9 cellular contexts compared by ENCODE assay signal in the genomic region with DNA sequence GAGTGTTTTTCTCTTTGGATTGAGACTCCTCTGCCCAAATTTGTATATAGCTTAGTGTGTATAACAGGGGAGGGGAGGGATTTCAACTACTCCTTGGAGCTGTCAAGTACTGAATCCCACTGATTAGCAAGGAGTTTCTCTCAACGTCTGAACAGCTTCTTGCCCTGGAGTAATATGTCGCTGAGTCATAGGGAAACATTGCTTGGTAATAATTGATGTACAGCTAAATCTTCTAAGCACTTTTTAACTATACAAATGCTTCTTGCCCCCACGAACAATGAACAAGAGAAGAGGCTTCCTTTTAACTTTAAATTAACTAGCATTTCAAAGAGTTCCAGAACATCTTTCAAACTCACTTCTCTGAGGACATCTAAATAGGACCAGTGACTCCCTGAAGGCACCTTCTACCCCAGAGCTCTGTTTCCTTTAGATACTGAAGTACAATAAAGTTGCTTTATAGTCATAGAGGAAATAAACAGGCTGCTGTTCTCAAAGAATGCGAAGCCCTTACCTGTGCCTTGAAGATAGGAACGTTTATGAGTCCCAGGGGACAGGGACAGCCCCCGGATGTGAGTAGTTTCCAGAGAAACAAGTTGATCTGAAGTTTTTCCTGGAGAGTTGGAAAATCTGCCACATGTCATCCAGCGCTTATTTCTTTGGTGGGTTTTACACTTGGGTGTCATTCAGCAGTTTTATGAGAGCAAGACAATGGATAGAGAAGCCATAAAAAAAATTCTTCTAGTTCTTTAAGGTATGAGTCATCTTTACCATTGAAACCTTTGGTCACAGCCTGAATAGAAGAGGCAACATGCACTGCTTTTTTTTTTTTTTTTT.
DNase-seq lines count a peak whose midpoint lies in the region; ATAC-seq, FAIRE-seq and TF ChIP-seq lines count a peak whose summit lies in the region.
"Had no signal": no experiment of that assay in that cellular context is flagged by ENCODE, and none has a peak within 500 bp of the region (broad histone marks: within the 10 kb centered on the region; RNA-seq: fewer than 3 reads in every experiment).

No MANE protein-coding gene starts in this region.

- DNase-seq in HK-2 (ENCODE audit: unreplicated experiment) (peak; percentile 61), GM12878 (ENCODE audit: low read depth, low spot score) (no peak), myocyte (ENCODE audit: low read depth) (peak; percentile 31), ecto neural progenitor cell (ENCODE audit: low spot score) (no peak), NCI-H1105 (lab: John Stamatoyannopoulos, UW) (no peak)
- DNase-seq in central memory CD4-positive, alpha-beta T cell = no peak
- DNase-seq: RPMI8226 had no signal

- H3K4me3 ChIP-seq in GM12878 = no peak overlapping the region

- TF ChIP-seq CTCF in GM12878 (IDR thresholded peaks at IDR 0.05 in 2 of 3, conservative IDR thresholded peaks at IDR 0.05 in 1 of 3; ENCODE audit: control insufficient read depth in 2 of 3, extremely low read depth in 1 of 3, insufficient read depth in 1 of 3, low read depth in 3 of 3, low read length in 3 of 3) = no peak

- in situ Hi-C loops in GM12878 (cut with MboI) = no loop called here

- H3K4me2 ChIP-seq in GM12878 (ENCODE audit: control insufficient read depth, insufficient read depth) = no peak overlapping the region

- no peak overlapping the region for H3K27ac ChIP-seq in GM12878 (ENCODE audit: control insufficient read depth, insufficient read depth)

- intact Hi-C loops in GM12878 (cut with micrococcal nuclease; ENCODE audit: unreplicated experiment) = loop anchor here (1.0 to 10.0 kb wide), 4 partner anchors 48 to 1020 kb away; a partner anchor contains a TSS

- no peak for TF ChIP-seq RAD21 in GM12878 (IDR thresholded peaks at IDR 0.05; ENCODE audit: insufficient read depth, low read depth, low read length)

- H3K9ac ChIP-seq in GM12878 (ENCODE audit: control insufficient read depth, insufficient read depth, low read length) = no peak overlapping the region

- no peak for TF ChIP-seq POLR2A in GM12878 (IDR thresholded peaks at IDR 0.05; ENCODE audit: low read depth, low read length)

- ATAC-seq in GM18867 (IDR thresholded peaks at IDR 0.05; ENCODE audit: unreplicated experiment) (peak; percentile 45), GM12878 (peak; percentile 66), GM21390 (IDR thresholded peaks at IDR 0.05; ENCODE audit: unreplicated experiment) (no peak)

- SMC1A ChIA-PET in GM12878 (lab: Charles Lee; ENCODE audit: uncharacterized antibody, unreplicated experiment) = interaction anchor here (0.6 to 6.9 kb wide), 14 partner anchors 8 to 1020 kb away, joined by 3 to 48 read pairs (median 4); a partner anchor contains a TSS

- POLR2A ChIA-PET in GM12878 (lab: Charles Lee) = interaction anchor here (0.9 to 1.2 kb wide), 3 partner anchors 28 to 195 kb away, joined by 3 to 5 read pairs (median 4); no protein-coding TSS in a partner anchor

- WGBS in GM12878 (ENCODE audit: insufficient coverage, insufficient replicate concordance, low lambda C conversion rate, missing lambda C conversion rate) = 18% methylated on average over 7 of the region's 7 CpGs

- TSS peak; percentile 76 for BruUV-seq in GM12878 (replicated peaks; lab: Mats Ljungman, UMichigan)

- H3K4me1 ChIP-seq in GM12878 (ENCODE audit: control insufficient read depth, insufficient read depth, low read length) = no peaks in the 10 kb centered on the region

- no peaks in the 10 kb centered on the region for H3K79me2 ChIP-seq in GM12878 (ENCODE audit: control insufficient read depth, insufficient read depth, low read length)

- H4K20me1 ChIP-seq in GM12878 (ENCODE audit: control insufficient read depth, insufficient read depth) = no peaks in the 10 kb centered on the region

- H3K27me3 ChIP-seq in GM12878 (replicated peaks in 1 of 2; ENCODE audit: control insufficient read depth in 2 of 2, insufficient read depth in 2 of 2, low read length in 1 of 2) = no peaks in the 10 kb centered on the region

- H2AFZ ChIP-seq in GM12878 (ENCODE audit: control insufficient read depth, low read depth, low read length) = no peak overlapping the region

- peak in 1 of 2 experiments; percentile 62; a peak in 1 of 4 replicates for TF ChIP-seq EP300 in GM12878 (IDR thresholded peaks at IDR 0.05; ENCODE audit: borderline replicate concordance in 1 of 2, control insufficient read depth in 1 of 2, low read depth in 2 of 2, low read length in 2 of 2)

- CTCF ChIA-PET in GM12878 (lab: Yijun Ruan, JAX) = interaction anchor here (1.0 to 1.3 kb wide), 3 partner anchors 8 to 92 kb away, joined by 3 read pairs; no protein-coding TSS in a partner anchor

- RAD21 ChIA-PET in GM12878 (lab: Charles Lee; ENCODE audit: unreplicated experiment) = interaction anchor here (0.8 to 2.2 kb wide), 15 partner anchors 8 to 1021 kb away, joined by 3 to 10 read pairs (median 4); no protein-coding TSS in a partner anchor

- FAIRE-seq in GM12878 (lab: Jason Lieb, UNC) = no peak

- H3K9me3 ChIP-seq in GM12878 (replicated peaks; ENCODE audit: control insufficient read depth, insufficient read depth, low read length) = no peaks in the 10 kb centered on the region

- no peaks in the 10 kb centered on the region for H3K36me3 ChIP-seq in GM12878 (ENCODE audit: control insufficient read depth in 2 of 2, insufficient read depth in 2 of 2, low read length in 1 of 2)

TF ChIP-seq in GM12878, 131 proteins besides CTCF, POLR2A, EP300 and RAD21 (continues in another document):
- no peak for TF ChIP-seq IRF4 (IDR thresholded peaks at IDR 0.05; ENCODE audit: low read depth, low read length)
- TF ChIP-seq BCL11A (IDR thresholded peaks at IDR 0.05; ENCODE audit: low read depth, low read length) = 0 out of 2 replicates have a peak, but pooled peaks have one; percentile 4
- peak; percentile 27; the same call in 1 of the 2 replicates for TF ChIP-seq RUNX3 (IDR thresholded peaks at IDR 0.05; ENCODE audit: low read length)
- TF ChIP-seq CREM (IDR thresholded peaks at IDR 0.05; ENCODE audit: low read depth) = no peak
- no peak for TF ChIP-seq EED (IDR thresholded peaks at IDR 0.05; ENCODE audit: low read depth)
- TF ChIP-seq LARP7 (IDR thresholded peaks at IDR 0.05) = peak; percentile 23; the same call in 1 of the 2 replicates
- TF ChIP-seq ATF7 (IDR thresholded peaks at IDR 0.05; ENCODE audit: low read depth) = peak; percentile 78
- no peak for TF ChIP-seq NFXL1 (IDR thresholded peaks at IDR 0.05; ENCODE audit: borderline replicate concordance)
- TF ChIP-seq, protein P1, sequence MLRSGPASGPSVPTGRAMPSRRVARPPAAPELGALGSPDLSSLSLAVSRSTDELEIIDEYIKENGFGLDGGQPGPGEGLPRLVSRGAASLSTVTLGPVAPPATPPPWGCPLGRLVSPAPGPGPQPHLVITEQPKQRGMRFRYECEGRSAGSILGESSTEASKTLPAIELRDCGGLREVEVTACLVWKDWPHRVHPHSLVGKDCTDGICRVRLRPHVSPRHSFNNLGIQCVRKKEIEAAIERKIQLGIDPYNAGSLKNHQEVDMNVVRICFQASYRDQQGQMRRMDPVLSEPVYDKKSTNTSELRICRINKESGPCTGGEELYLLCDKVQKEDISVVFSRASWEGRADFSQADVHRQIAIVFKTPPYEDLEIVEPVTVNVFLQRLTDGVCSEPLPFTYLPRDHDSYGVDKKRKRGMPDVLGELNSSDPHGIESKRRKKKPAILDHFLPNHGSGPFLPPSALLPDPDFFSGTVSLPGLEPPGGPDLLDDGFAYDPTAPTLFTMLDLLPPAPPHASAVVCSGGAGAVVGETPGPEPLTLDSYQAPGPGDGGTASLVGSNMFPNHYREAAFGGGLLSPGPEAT (IDR thresholded peaks at IDR 0.05; ENCODE audit: low read depth) = peak; percentile 56; the same call in 1 of the 2 replicates
- no peak for TF ChIP-seq HDAC6 (IDR thresholded peaks at IDR 0.05; ENCODE audit: unreplicated experiment)
- TF ChIP-seq SREBF2 (IDR thresholded peaks at IDR 0.05; ENCODE audit: low read length) = no peak
- TF ChIP-seq SMARCA5 (IDR thresholded peaks at IDR 0.05) = peak; percentile 43; the same call in 1 of the 2 replicates
- TF ChIP-seq GABPA (IDR thresholded peaks at IDR 0.05; ENCODE audit: low read depth) = no peak
- TF ChIP-seq IKZF1 (conservative IDR thresholded peaks at IDR 0.05) = peak; percentile 63
- peak; percentile 72; the same call in 1 of the 2 replicates for TF ChIP-seq JUND (IDR thresholded peaks at IDR 0.05; ENCODE audit: low read depth, low read length)
- TF ChIP-seq IKZF2 (IDR thresholded peaks at IDR 0.05) = peak; percentile 57 to 73; a peak in 3 of 4 replicates
- TF ChIP-seq, protein P2, sequence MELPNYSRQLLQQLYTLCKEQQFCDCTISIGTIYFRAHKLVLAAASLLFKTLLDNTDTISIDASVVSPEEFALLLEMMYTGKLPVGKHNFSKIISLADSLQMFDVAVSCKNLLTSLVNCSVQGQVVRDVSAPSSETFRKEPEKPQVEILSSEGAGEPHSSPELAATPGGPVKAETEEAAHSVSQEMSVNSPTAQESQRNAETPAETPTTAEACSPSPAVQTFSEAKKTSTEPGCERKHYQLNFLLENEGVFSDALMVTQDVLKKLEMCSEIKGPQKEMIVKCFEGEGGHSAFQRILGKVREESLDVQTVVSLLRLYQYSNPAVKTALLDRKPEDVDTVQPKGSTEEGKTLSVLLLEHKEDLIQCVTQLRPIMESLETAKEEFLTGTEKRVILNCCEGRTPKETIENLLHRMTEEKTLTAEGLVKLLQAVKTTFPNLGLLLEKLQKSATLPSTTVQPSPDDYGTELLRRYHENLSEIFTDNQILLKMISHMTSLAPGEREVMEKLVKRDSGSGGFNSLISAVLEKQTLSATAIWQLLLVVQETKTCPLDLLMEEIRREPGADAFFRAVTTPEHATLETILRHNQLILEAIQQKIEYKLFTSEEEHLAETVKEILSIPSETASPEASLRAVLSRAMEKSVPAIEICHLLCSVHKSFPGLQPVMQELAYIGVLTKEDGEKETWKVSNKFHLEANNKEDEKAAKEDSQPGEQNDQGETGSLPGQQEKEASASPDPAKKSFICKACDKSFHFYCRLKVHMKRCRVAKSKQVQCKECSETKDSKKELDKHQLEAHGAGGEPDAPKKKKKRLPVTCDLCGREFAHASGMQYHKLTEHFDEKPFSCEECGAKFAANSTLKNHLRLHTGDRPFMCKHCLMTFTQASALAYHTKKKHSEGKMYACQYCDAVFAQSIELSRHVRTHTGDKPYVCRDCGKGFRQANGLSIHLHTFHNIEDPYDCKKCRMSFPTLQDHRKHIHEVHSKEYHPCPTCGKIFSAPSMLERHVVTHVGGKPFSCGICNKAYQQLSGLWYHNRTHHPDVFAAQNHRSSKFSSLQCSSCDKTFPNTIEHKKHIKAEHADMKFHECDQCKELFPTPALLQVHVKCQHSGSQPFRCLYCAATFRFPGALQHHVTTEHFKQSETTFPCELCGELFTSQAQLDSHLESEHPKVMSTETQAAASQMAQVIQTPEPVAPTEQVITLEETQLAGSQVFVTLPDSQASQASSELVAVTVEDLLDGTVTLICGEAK (IDR thresholded peaks at IDR 0.05; ENCODE audit: borderline replicate concordance) = peak; percentile 83; the same call in 1 of the 2 replicates
- TF ChIP-seq MEF2B (IDR thresholded peaks at IDR 0.05; ENCODE audit: partially characterized antibody, poor library complexity, severe bottlenecking) = peak; percentile 96

Comparison
In these comparisons a context has a peak if more than half of its experiments do, and no peak if none do; other contexts are left out.
1. DNase-seq: peak in HK-2 (single experiment) and myocyte (single experiment); none in GM12878 (single experiment), ecto neural progenitor cell (single experiment), NCI-H1105 (single experiment) and central memory CD4-positive, alpha-beta T cell (single experiment).